28 cellular contexts compared by ENCODE assay signal in the genomic region with DNA sequence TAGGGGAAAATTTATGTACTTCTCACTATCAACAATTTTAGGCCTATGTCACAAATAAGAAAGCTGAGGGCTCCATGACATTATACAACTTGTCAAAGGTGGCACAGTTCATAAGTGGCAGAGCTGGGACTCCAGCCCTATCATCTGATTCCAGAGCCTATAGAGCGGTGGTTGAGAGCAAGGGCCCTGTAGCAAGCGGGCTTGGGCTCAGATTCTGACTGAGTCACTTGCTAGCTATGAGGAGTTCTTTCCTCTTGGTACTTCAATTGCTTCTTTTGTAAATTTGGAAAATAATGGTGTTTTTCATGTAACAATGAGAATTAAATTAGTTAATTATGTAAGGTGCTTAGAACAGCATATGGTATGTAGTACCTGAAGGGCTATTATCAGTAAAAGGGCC. TPM values are rescaled to one million over a fixed set of nuclear protein-coding genes. Genes with fewer than 3 reads are reported as not detected.
"Had no signal": no experiment of that assay in that cellular context is flagged by ENCODE, and none has a peak within 500 bp of the region (broad histone marks: within the 10 kb centered on the region; RNA-seq: fewer than 3 reads in every experiment).

No MANE protein-coding gene starts in this region.

- FAIRE-seq: endothelial cell of umbilical vein had no signal

- H3K4me3 ChIP-seq: ascending aorta, heart left ventricle, neural progenitor cell, stomach, thyroid gland, upper lobe of right lung had no signal

- ATAC-seq: heart left ventricle; natural killer cell; right cardiac atrium; stimulated activated naive B cell treated with anti-CD40 and anti-IgM and Interleukin-4, amounts not matched to agents 10 μg/mL and 1 μg/mL and 100 μg/mL, for 72 hours; upper lobe of right lung had no signal

- H3K4me1 ChIP-seq: ascending aorta, neural progenitor cell, stomach, upper lobe of right lung had no signal

- H3K36me3 ChIP-seq: ascending aorta, heart left ventricle, neural progenitor cell, stomach, thyroid gland, upper lobe of right lung had no signal

- H3K27ac ChIP-seq: ascending aorta, heart left ventricle, neural progenitor cell, stomach, thyroid gland, upper lobe of right lung had no signal

- H3K27me3 ChIP-seq: ascending aorta, heart left ventricle, neural progenitor cell, stomach, thyroid gland, upper lobe of right lung had no signal

- DNase-seq: activated CD4-positive, alpha-beta memory T cell treated with anti-CD3 and anti-CD28 coated beads, Interleukin-2, amount 10 ng/mL, durations not matched to agents 7 days and 5 days; activated CD4-positive, alpha-beta T cell treated with anti-CD3 and anti-CD28 coated beads for 1 hour; activated CD4-positive, alpha-beta T cell treated with anti-CD3 and anti-CD28 coated beads, Interleukin-2, amount 10 ng/mL, durations not matched to agents 7 days and 5 days; activated CD8-positive, alpha-beta memory T cell treated with anti-CD3 and anti-CD28 coated beads, Interleukin-2, amount 50 U/mL, for 48 hours; activated gamma-delta T cell; activated naive CD4-positive, alpha-beta T cell treated with anti-CD3 and anti-CD28 coated beads, Interleukin-2, amount 10 ng/mL, durations not matched to agents 7 days and 5 days; activated naive CD8-positive, alpha-beta T cell treated with anti-CD3 and anti-CD28 coated beads, Interleukin-2, amount 10 ng/mL, durations not matched to agents 7 days and 5 days; activated T-cell treated with anti-CD3 and anti-CD28 coated beads, Interleukin-2, amount 50 U/mL, for 24 hours; caudate nucleus; heart left ventricle; hypothalamus; immature natural killer cell; natural killer cell; occipital lobe; right cardiac atrium; stimulated activated CD4-positive, alpha-beta T cell treated with anti-CD3 and anti-CD28 coated beads, Interleukin-15, amount 100 ng/mL, for 24 hours; stimulated activated CD4-positive, alpha-beta T cell treated with anti-CD3 and anti-CD28 coated beads, Interleukin-2, amount 100 ng/mL, for 24 hours; stimulated activated naive B cell treated with anti-CD40 and anti-IgM and Interleukin-4, amounts not matched to agents 10 μg/mL and 1 μg/mL and 100 μg/mL, for 72 hours; stomach; T-helper 2 cell; thyroid gland; upper lobe of right lung had no signal

- H3K9me3 ChIP-seq: ascending aorta, heart left ventricle, stomach, thyroid gland, upper lobe of right lung had no signal

RNA-seq across cellular contexts. Expression of a gene that starts 28.7 kb away (rescaled TPM):
- total RNA-seq: activated CD4-positive, alpha-beta memory T cell treated with anti-CD3 and anti-CD28 coated beads, Interleukin-2, amount 10 ng/mL, durations not matched to agents 7 days and 5 days; activated CD4-positive, alpha-beta T cell treated with anti-CD3 and anti-CD28 coated beads, Interleukin-2, amount 10 ng/mL, durations not matched to agents 7 days and 5 days; activated naive CD8-positive, alpha-beta T cell treated with anti-CD3 and anti-CD28 coated beads, Interleukin-2, amount 10 ng/mL, durations not matched to agents 7 days and 5 days; ascending aorta; chondrocyte; endothelial cell of umbilical vein; kidney epithelial cell; lower leg skin; natural killer cell; thyroid gland; upper lobe of right lung had no signal
